Comparison of ENCODE assay signal across 13 cellular contexts in genomic region chr12:117370000-117370399, GRCh38. TPM values are rescaled to one million over a fixed set of nuclear protein-coding genes. Genes with fewer than 3 reads are reported as not detected.
"Had no signal": no experiment of that assay in that cellular context is flagged by ENCODE, and none has a peak within 500 bp of the region (broad histone marks: within the 10 kb centered on the region; RNA-seq: fewer than 3 reads in every experiment).

No MANE protein-coding gene starts in this region.

RNA-seq across cellular contexts. Expression of gene NOS1, which starts 8.6 kb away (rescaled TPM):
- total RNA-seq: activated B cell treated with CpG ODN at 0.5 μM for 24 hours; activated CD4-positive, alpha-beta memory T cell treated with anti-CD3 and anti-CD28 coated beads for 36 hours; activated CD4-positive, alpha-beta memory T cell treated with anti-CD3 and anti-CD28 coated beads, Interleukin-2, amount 10 ng/mL, durations not matched to agents 7 days and 5 days; activated CD4-positive, alpha-beta T cell treated with anti-CD3 and anti-CD28 coated beads for 36 hours; activated CD4-positive, alpha-beta T cell treated with anti-CD3 and anti-CD28 coated beads, Interleukin-2, amount 10 ng/mL, durations not matched to agents 24 days and 14 days; activated CD4-positive, alpha-beta T cell treated with anti-CD3 and anti-CD28 coated beads, Interleukin-2, amount 10 ng/mL, durations not matched to agents 7 days and 5 days; activated CD8-positive, alpha-beta memory T cell treated with anti-CD3 and anti-CD28 coated beads for 36 hours; activated CD8-positive, alpha-beta memory T cell treated with anti-CD3 and anti-CD28 coated beads, Interleukin-2, amount 10 ng/mL, durations not matched to agents 7 days and 5 days; activated CD8-positive, alpha-beta T cell treated with anti-CD3 and anti-CD28 coated beads for 36 hours; activated CD8-positive, alpha-beta T cell treated with anti-CD3 and anti-CD28 coated beads, Interleukin-2, amount 10 ng/mL, durations not matched to agents 7 days and 5 days; T-helper 1 cell treated with Interleukin-12 subunit alpha and Interleukin-12 subunit beta and Interleukin-4 antibody, amounts not matched to agents 30 ng/mL and 1 ng/mL, for 36 hours; T-helper 17 cell; T-helper 2 cell treated with Interferon-gamma antibody and Interleukin-4, amounts not matched to agents 100 ng/mL and 5 ng/mL, for 36 hours had no signal
